ENCODE assay signal across 8 cellular contexts in genomic region chr4:80365928-80366327, GRCh38. TPM values are rescaled to one million over a fixed set of nuclear protein-coding genes. Genes with fewer than 3 reads are reported as not detected.
DNase-seq lines count a peak whose midpoint lies in the region; ATAC-seq, FAIRE-seq and TF ChIP-seq lines count a peak whose summit lies in the region.

No MANE protein-coding gene starts in this region.

- no peaks in the 10 kb centered on the region for H4K20me1 ChIP-seq in endothelial cell of umbilical vein (replicated peaks; ENCODE audit: control insufficient read depth, extremely low read depth, insufficient read depth, low read length)

- FAIRE-seq in endothelial cell of umbilical vein (lab: Jason Lieb, UNC) = peak; percentile 37

- BruUV-seq in endothelial cell of umbilical vein (replicated peaks; lab: Mats Ljungman, UMichigan) = no TSS peak

- peaks cover 0 to 4% (median 4%) of the 10 kb centered on the region in 3 donors for H3K4me1 Mint-ChIP-seq in naive B cell

- no peak overlapping the region for H3K27ac ChIP-seq in endothelial cell of umbilical vein (ENCODE audit: insufficient read depth, low read depth, low read length)
- no peak overlapping the region for H3K27ac ChIP-seq in testis

- H2AFZ ChIP-seq in endothelial cell of umbilical vein (ENCODE audit: low read depth, low read length) = no peak overlapping the region

- H3K4me2 ChIP-seq in endothelial cell of umbilical vein (ENCODE audit: insufficient read depth, low read length) = no peak overlapping the region

- H3K9ac ChIP-seq in endothelial cell of umbilical vein (replicated peaks; ENCODE audit: extremely low read depth, insufficient read depth, low read length) = no peak overlapping the region

- peak; percentile 70 for ATAC-seq in GM18519 (IDR thresholded peaks at IDR 0.05; ENCODE audit: low FRiP score, unreplicated experiment)
- ATAC-seq in HG03139 (IDR thresholded peaks at IDR 0.05; ENCODE audit: unreplicated experiment) = peak; percentile 56
- ATAC-seq in naive B cell (ENCODE audit: low read depth in 2 of 2) = peak; percentile 64 to 79

- H3K27me3 ChIP-seq in endothelial cell of umbilical vein (ENCODE audit: control insufficient read depth in 2 of 2, insufficient read depth in 2 of 2, low read length in 2 of 2) (peaks cover 0 to under 1% of the 10 kb centered on the region in 2 experiments), testis (no peaks in the 10 kb centered on the region)

- H3K9me3 ChIP-seq in endothelial cell of umbilical vein (replicated peaks; ENCODE audit: control insufficient read depth, insufficient read depth, low read length) (no peaks in the 10 kb centered on the region), testis (no peaks in the 10 kb centered on the region)

- H3K4me3 ChIP-seq in AG09309 (ENCODE audit: control insufficient read depth, low read depth, low read length) = no peak overlapping the region
- no peak overlapping the region for H3K4me3 ChIP-seq in endothelial cell of umbilical vein (replicated peaks in 1 of 3; ENCODE audit: insufficient read depth in 1 of 3, low read depth in 1 of 3, low read length in 3 of 3)
- no peak overlapping the region for H3K4me3 ChIP-seq in testis

- TF ChIP-seq CTCF in AG09309 (IDR thresholded peaks at IDR 0.05; ENCODE audit: control insufficient read depth, insufficient read depth, low read depth, low read length, missing control alignments) (peak; percentile 82), endothelial cell of umbilical vein (IDR thresholded peaks at IDR 0.05; ENCODE audit: extremely low read depth in 1 of 2, insufficient read depth in 1 of 2, low read depth in 1 of 2, low read length in 2 of 2) (peak; percentile 41 to 54), testis (IDR thresholded peaks at IDR 0.05) (peak in 2 of 3 experiments; percentile 23 to 49)

- POLR2A ChIA-PET in endothelial cell of umbilical vein (lab: Charles Lee) = no interaction called here

- peaks cover 0 to 8% (median 4%) of the 10 kb centered on the region in 7 donors for H3K9me3 Mint-ChIP-seq in naive B cell

- no peaks in the 10 kb centered on the region for H3K9me1 ChIP-seq in endothelial cell of umbilical vein (replicated peaks; ENCODE audit: control insufficient read depth, extremely low read depth, insufficient read depth, low read length)

- H3K36me3 Mint-ChIP-seq in naive B cell = no peaks in the 10 kb centered on the region

- CTCF ChIA-PET in endothelial cell of umbilical vein (lab: Charles Lee) = interaction anchor here (1.0 to 2.8 kb wide), 3 partner anchors 624 to 686 kb away, joined by 4 to 21 read pairs (median 5); no protein-coding TSS in a partner anchor

- H3K4me3 Mint-ChIP-seq in naive B cell = no peak overlapping the region

- no peak overlapping the region for H3K27ac Mint-ChIP-seq in naive B cell

- dilution Hi-C loops in endothelial cell of umbilical vein (cut with MboI; ENCODE audit: extremely low pct_ligation_motif_present, low sequenced_read_pairs) = no loop called here

- no peaks in the 10 kb centered on the region for H3K79me2 ChIP-seq in endothelial cell of umbilical vein (ENCODE audit: control insufficient read depth, insufficient read depth, low read length)

- no peaks in the 10 kb centered on the region for H3K4me1 ChIP-seq in endothelial cell of umbilical vein (ENCODE audit: control insufficient read depth, extremely low read depth, insufficient read depth, low read length)
- H3K4me1 ChIP-seq in testis = no peaks in the 10 kb centered on the region

- intact Hi-C loops in endothelial cell of umbilical vein (cut with micrococcal nuclease) = loop anchor here (1.0 kb wide), 1 partner anchor 686 kb away; no protein-coding TSS in a partner anchor
- intact Hi-C loops in testis (cut with DNase I; ENCODE audit: low total_unique reads) = no loop called here

- DNase-seq in AG09309 (ENCODE audit: low read depth) (peak; percentile 39), NCI-H460 (ENCODE audit: extremely low read depth, low read depth) (peak; percentile 37), endothelial cell of umbilical vein (ENCODE audit: low read depth, low spot score) (peak; percentile 23), naive B cell (peak; percentile 52), testis (peak; percentile 54)
- peak; percentile 59 for DNase-seq in activated CD4-positive, alpha-beta T cell treated with anti-CD3 and anti-CD28 coated beads, Interleukin-2, amount 50 U/mL, for 1 hour

- H3K36me3 ChIP-seq in endothelial cell of umbilical vein (ENCODE audit: control insufficient read depth in 2 of 2, extremely low read depth in 1 of 2, insufficient read depth in 2 of 2, low read length in 2 of 2) (no peaks in the 10 kb centered on the region), testis (ENCODE audit: low read depth, missing control alignments) (no peaks in the 10 kb centered on the region)

- TF ChIP-seq POLR2A in endothelial cell of umbilical vein (IDR thresholded peaks at IDR 0.05; ENCODE audit: low read depth, low read length) (no peak), testis (IDR thresholded peaks at IDR 0.05) (no peak)

- WGBS in testis, 2 donors = 87 to 93% methylated on average over 1 of the region's 1 CpG

- peaks cover 0 to 5% (median 0%) of the 10 kb centered on the region in 3 donors for H3K27me3 Mint-ChIP-seq in naive B cell

TF ChIP-seq in endothelial cell of umbilical vein, 7 proteins besides CTCF, POLR2A, EP300 and RAD21:
- TF ChIP-seq MYC (IDR thresholded peaks at IDR 0.05; ENCODE audit: low read depth, low read length) (no peak), GATA2 (IDR thresholded peaks at IDR 0.05; ENCODE audit: insufficient read depth, insufficient read length, low read depth, low read length) (no peak), POLR2AphosphoS5 (IDR thresholded peaks at IDR 0.05; ENCODE audit: insufficient read depth, low read depth, low read length) (no peak), FOS (IDR thresholded peaks at IDR 0.05; ENCODE audit: borderline replicate concordance, insufficient read depth, low read length) (no peak), EZH2 (IDR thresholded peaks at IDR 0.05; ENCODE audit: borderline replicate concordance, low read depth, low read length, severe bottlenecking) (no peak), MAX (IDR thresholded peaks at IDR 0.05; ENCODE audit: insufficient read depth, insufficient read length) (no peak), JUN (IDR thresholded peaks at IDR 0.05; ENCODE audit: borderline replicate concordance, insufficient read depth, insufficient read length, low read depth) (no peak)

RNA-seq across cellular contexts. Expression of gene CFAP299, which starts 30.4 kb away (rescaled TPM):
- not detected in 2 replicates for total RNA-seq in NCI-H460 (2014; rRNA removed; shearing (Covaris generic))
- polyA plus RNA-seq in NCI-H460 (2014; cell fraction: nucleus; rRNA removed) = not detected in 2 replicates
- not detected in 2 replicates for total RNA-seq in endothelial cell of umbilical vein
- not detected in 2 replicates for polyA plus RNA-seq in endothelial cell of umbilical vein
- not detected in 2 replicates for polyA plus RNA-seq in endothelial cell of umbilical vein (2011; cell fraction: cytosol; rRNA removed)
- polyA plus RNA-seq in endothelial cell of umbilical vein (2011; cell fraction: nucleus; rRNA removed) = not detected in 2 replicates
- polyA plus RNA-seq in endothelial cell of umbilical vein (2012) = not detected in 2 replicates
- polyA minus RNA-seq in endothelial cell of umbilical vein = not detected in 2 replicates
- not detected for polyA minus RNA-seq in endothelial cell of umbilical vein (2011; cell fraction: cytosol; rRNA and poly(A)+ RNA removed)
- polyA minus RNA-seq in endothelial cell of umbilical vein (2011; cell fraction: nucleus; rRNA and poly(A)+ RNA removed) = not detected in 2 replicates
- not detected for polyA plus RNA-seq in naive B cell (ENCODE audit: low read depth in 6 of 6)
- 10 to 100 TPM; 18.1 to 21.4 TPM for total RNA-seq in testis
- polyA plus RNA-seq in testis (ENCODE audit: insufficient read depth, low read depth, low replicate concordance) = 51.9 TPM

Comparison
In these comparisons a context has a peak if more than half of its experiments do, and no peak if none do; other contexts are left out.
1. RNA of gene CFAP299, which starts 30.4 kb away (total RNA-seq): 18.1 to 21.4 TPM in testis; not detected in NCI-H460 and not detected in endothelial cell of umbilical vein; every median in the first group is over 10 times any median in the second.
2. Peak in every context shown above with its lines, with median percentiles within 50 percentile points of each other: DNase-seq, CTCF ChIP-seq and ATAC-seq.